ENCODE assay signal across 11 cellular contexts in the genomic region with DNA sequence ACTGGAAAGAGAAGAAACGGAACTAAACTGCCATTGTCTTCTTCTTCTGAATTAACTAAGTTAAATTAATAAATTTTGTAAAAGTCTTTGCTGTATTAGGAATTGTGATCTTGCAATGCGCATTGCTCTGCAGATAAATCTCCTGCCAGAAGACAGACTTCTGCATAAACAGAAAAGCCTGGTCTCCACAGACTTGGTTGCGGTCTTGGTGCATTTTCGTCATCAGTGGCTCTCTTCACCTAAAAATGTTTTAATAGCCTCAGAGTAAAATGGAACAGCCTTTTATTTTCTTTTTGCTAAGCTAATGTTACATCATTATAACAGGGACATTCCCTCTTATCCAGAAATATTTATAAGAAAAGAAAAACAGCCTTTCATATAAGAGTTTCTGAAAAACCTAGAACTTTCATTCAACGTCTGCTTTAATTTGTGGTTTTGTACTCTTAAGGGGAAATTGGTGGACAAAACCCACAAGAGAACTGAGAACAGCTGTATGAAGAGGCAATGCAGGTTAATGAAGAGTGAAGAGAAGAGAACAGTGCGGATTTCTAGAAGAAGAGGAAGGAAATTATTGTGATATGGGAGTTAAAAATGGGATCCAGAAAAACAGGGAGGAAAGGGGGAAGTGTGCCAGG. TPM values are rescaled to one million over a fixed set of nuclear protein-coding genes. Genes with fewer than 3 reads are reported as not detected.
DNase-seq lines count a peak whose midpoint lies in the region; ATAC-seq and TF ChIP-seq lines count a peak whose summit lies in the region.
"Had no signal": no experiment of that assay in that cellular context is flagged by ENCODE, and none has a peak within 500 bp of the region (broad histone marks: within the 10 kb centered on the region; RNA-seq: fewer than 3 reads in every experiment).

No MANE protein-coding gene starts in this region.

- TF ChIP-seq CTCF in foreskin fibroblast (IDR thresholded peaks at IDR 0.05; ENCODE audit: low read depth, low read length) = no peak

- H3K27ac Mint-ChIP-seq in activated naive CD8-positive, alpha-beta T cell treated with anti-CD3 and anti-CD28 coated beads, Interleukin-2, amount 10 ng/mL, durations not matched to agents 7 days and 5 days = no peak overlapping the region

- peaks cover 1% of the 10 kb centered on the region for H3K9me3 Mint-ChIP-seq in activated naive CD8-positive, alpha-beta T cell treated with anti-CD3 and anti-CD28 coated beads, Interleukin-2, amount 10 ng/mL, durations not matched to agents 7 days and 5 days

- no peaks in the 10 kb centered on the region for H3K9me3 ChIP-seq in SJCRH30 (replicated peaks)
- H3K9me3 ChIP-seq: neutrophil, upper lobe of left lung had no signal

- no peak for DNase-seq in activated naive CD8-positive, alpha-beta T cell treated with anti-CD3 and anti-CD28 coated beads, Interleukin-2, amount 10 ng/mL, durations not matched to agents 7 days and 5 days
- DNase-seq in SJCRH30 (no peak), occipital lobe (lab: John Stamatoyannopoulos, UW) (no peak), foreskin fibroblast (no peak), inferior parietal cortex (ENCODE audit: extremely low spot score) (no peak)
- DNase-seq: NCI-H510A, upper lobe of left lung had no signal

- H3K4me3 ChIP-seq in SJCRH30 (no peak overlapping the region), foreskin fibroblast (ENCODE audit: low read depth in 1 of 2, low read length in 2 of 2) (no peak overlapping the region)
- H3K4me3 ChIP-seq: upper lobe of left lung had no signal

- peak; percentile 76 for ATAC-seq in GM18519 (IDR thresholded peaks at IDR 0.05; ENCODE audit: low FRiP score, unreplicated experiment)
- peak; percentile 72 for ATAC-seq in GM21723 (IDR thresholded peaks at IDR 0.05; ENCODE audit: unreplicated experiment)
- peak; percentile 66 for ATAC-seq in HG03378 (IDR thresholded peaks at IDR 0.05; ENCODE audit: unreplicated experiment)
- peak; percentile 45 for ATAC-seq in activated naive CD8-positive, alpha-beta T cell treated with anti-CD3 and anti-CD28 coated beads, Interleukin-2, amount 10 ng/mL, durations not matched to agents 7 days and 5 days (ENCODE audit: low read depth)

- no peaks in the 10 kb centered on the region for H3K4me1 ChIP-seq in SJCRH30
- H3K4me1 ChIP-seq: upper lobe of left lung had no signal

- no peaks in the 10 kb centered on the region; the same call in none of the 2 replicates for H3K27me3 ChIP-seq in SJCRH30
- H3K27me3 ChIP-seq: upper lobe of left lung had no signal

- no peaks in the 10 kb centered on the region for H3K36me3 Mint-ChIP-seq in activated naive CD8-positive, alpha-beta T cell treated with anti-CD3 and anti-CD28 coated beads, Interleukin-2, amount 10 ng/mL, durations not matched to agents 7 days and 5 days

- POLR2A ChIA-PET in activated naive CD8-positive, alpha-beta T cell treated with anti-CD3 and anti-CD28 coated beads, Interleukin-2, amount 10 ng/mL, durations not matched to agents 7 days and 5 days (lab: Charles Lee) = no interaction called here

- H3K4me1 Mint-ChIP-seq in activated naive CD8-positive, alpha-beta T cell treated with anti-CD3 and anti-CD28 coated beads, Interleukin-2, amount 10 ng/mL, durations not matched to agents 7 days and 5 days = peaks cover 5% of the 10 kb centered on the region

- no peaks in the 10 kb centered on the region for H3K36me3 ChIP-seq in SJCRH30
- H3K36me3 ChIP-seq: neutrophil, upper lobe of left lung had no signal

- H3K27ac ChIP-seq in SJCRH30 = no peak overlapping the region
- H3K27ac ChIP-seq: neutrophil, upper lobe of left lung had no signal

- peak overlapping the region; percentile 41 for H3K4me3 Mint-ChIP-seq in activated naive CD8-positive, alpha-beta T cell treated with anti-CD3 and anti-CD28 coated beads, Interleukin-2, amount 10 ng/mL, durations not matched to agents 7 days and 5 days

- H3K27me3 Mint-ChIP-seq in activated naive CD8-positive, alpha-beta T cell treated with anti-CD3 and anti-CD28 coated beads, Interleukin-2, amount 10 ng/mL, durations not matched to agents 7 days and 5 days = peaks cover 34% of the 10 kb centered on the region

RNA-seq across cellular contexts. Expression of a gene that starts 10.1 kb away (rescaled TPM):
- total RNA-seq in activated naive CD8-positive, alpha-beta T cell treated with anti-CD3 and anti-CD28 coated beads, Interleukin-2, amount 10 ng/mL, durations not matched to agents 7 days and 5 days = under 1 TPM in 1 of 2 experiments, not detected in 1; 0.31 TPM
- total RNA-seq in SJCRH30 (2014; rRNA removed; shearing (Covaris generic)) = not detected in 2 replicates
- not detected for total RNA-seq in occipital lobe

RNA-seq across cellular contexts. Expression of a gene that starts 40.2 kb away (rescaled TPM):
- 10 to 100 TPM; 27.9 to 29.4 TPM for total RNA-seq in activated naive CD8-positive, alpha-beta T cell treated with anti-CD3 and anti-CD28 coated beads, Interleukin-2, amount 10 ng/mL, durations not matched to agents 7 days and 5 days
- 22.6 and 25.5 TPM in 2 replicates for total RNA-seq in SJCRH30 (2014; rRNA removed; shearing (Covaris generic))
- total RNA-seq in occipital lobe = 81.4 TPM

RNA-seq across cellular contexts. Expression of a gene that starts 55.2 kb away (rescaled TPM):
- not detected for total RNA-seq in activated naive CD8-positive, alpha-beta T cell treated with anti-CD3 and anti-CD28 coated beads, Interleukin-2, amount 10 ng/mL, durations not matched to agents 7 days and 5 days
- total RNA-seq in SJCRH30 (2014; rRNA removed; shearing (Covaris generic)) = not detected in 2 replicates
- not detected for total RNA-seq in occipital lobe
- total RNA-seq: upper lobe of left lung had no signal

RNA-seq across cellular contexts. Expression of a gene that starts 55.7 kb away (rescaled TPM):
- total RNA-seq in activated naive CD8-positive, alpha-beta T cell treated with anti-CD3 and anti-CD28 coated beads, Interleukin-2, amount 10 ng/mL, durations not matched to agents 7 days and 5 days = not detected
- not detected in 2 replicates for total RNA-seq in SJCRH30 (2014; rRNA removed; shearing (Covaris generic))
- not detected for total RNA-seq in occipital lobe
- total RNA-seq: upper lobe of left lung had no signal
